In the genomic region with DNA sequence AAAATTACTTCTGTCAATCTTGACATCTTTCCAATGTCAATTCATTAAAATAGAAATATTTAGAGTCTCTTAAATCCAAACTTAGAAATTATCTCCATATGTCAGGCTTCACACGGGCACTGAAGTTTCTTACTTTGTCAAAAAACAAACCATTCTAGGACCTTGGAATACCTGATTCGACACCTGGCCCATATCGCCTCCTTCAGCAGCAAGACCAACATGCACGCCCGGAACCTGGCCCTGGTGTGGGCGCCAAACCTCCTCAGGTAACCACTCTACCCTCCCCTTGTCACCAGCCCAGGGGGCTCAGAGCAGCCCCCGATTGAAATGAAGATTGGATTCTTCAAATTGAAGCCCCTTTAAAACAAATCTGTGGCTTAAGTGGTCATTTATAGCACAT, we compare ENCODE assay signal across 28 cellular contexts.
"Had no signal": no experiment of that assay in that cellular context is flagged by ENCODE, and none has a peak within 500 bp of the region (broad histone marks: within the 10 kb centered on the region; RNA-seq: fewer than 3 reads in every experiment).

No MANE protein-coding gene starts in this region.

- H3K27ac Mint-ChIP-seq: dendritic cell treated with granulocyte-macrophage colony-stimulating factor and Interleukin-4, amounts not matched to agents 40 ng/mL and 50 ng/mL, for 4 days; endodermal cell; mesothelial cell of epicardium; naive B cell had no signal

- ATAC-seq: effector memory CD8-positive, alpha-beta T cell; esophagus mucosa; gastrocnemius medialis; heart right ventricle; left cardiac atrium; left lung; left ventricle myocardium superior; lower lobe of right lung; mucosa of descending colon had no signal

- H3K4me1 Mint-ChIP-seq: mesothelial cell of epicardium, naive B cell had no signal

- H3K9me3 ChIP-seq: colonic mucosa, esophagus squamous epithelium, gastrocnemius medialis, heart right ventricle, left lung, lower lobe of right lung, mucosa of descending colon had no signal

- H3K4me3 ChIP-seq: colonic mucosa, esophagus squamous epithelium, gastrocnemius medialis, heart right ventricle, left lung, lower lobe of right lung, mucosa of descending colon had no signal

- H3K27me3 ChIP-seq: colonic mucosa, esophagus squamous epithelium, gastrocnemius medialis, heart right ventricle, left lung had no signal

- FAIRE-seq: endometrium, islet of Langerhans, keratinocyte had no signal

- H3K36me3 ChIP-seq: colonic mucosa, gastrocnemius medialis had no signal

- H3K4me1 ChIP-seq: colonic mucosa, esophagus squamous epithelium, gastrocnemius medialis, left lung, lower lobe of right lung had no signal

- H3K27me3 Mint-ChIP-seq: dendritic cell treated with granulocyte-macrophage colony-stimulating factor and Interleukin-4, amounts not matched to agents 40 ng/mL and 50 ng/mL, for 4 days; effector memory CD8-positive, alpha-beta T cell had no signal

- H3K4me3 Mint-ChIP-seq: dendritic cell treated with granulocyte-macrophage colony-stimulating factor and Interleukin-4, amounts not matched to agents 40 ng/mL and 50 ng/mL, for 4 days; effector memory CD8-positive, alpha-beta T cell; endodermal cell; mesothelial cell of epicardium; naive B cell had no signal

- H3K36me3 Mint-ChIP-seq: mesothelial cell of epicardium, naive B cell had no signal

- H3K27ac ChIP-seq: colonic mucosa, epithelial cell of prostate, esophagus squamous epithelium, gastrocnemius medialis, heart right ventricle, left lung, lower lobe of right lung had no signal

- DNase-seq: colonic mucosa; cortex of kidney; effector CD8-positive, alpha-beta T cell; effector memory CD8-positive, alpha-beta T cell; endodermal cell; erythroblast; esophagus squamous epithelium; foreskin fibroblast; foreskin melanocyte; gastrocnemius medialis; glutamatergic neuron; head of caudate nucleus; heart right ventricle; hippocampal formation; left cardiac atrium; left lung; left ventricle myocardium superior; lower lobe of right lung; mesenchymal stem cell; mucosa of descending colon; naive B cell had no signal
